1 cellular context compared by ENCODE assay signal in genomic region chr1:35557611-35558373, GRCh38.
TF ChIP-seq lines count a peak whose summit lies in the region.

TSS of gene NCDN (plus strand) at chr1:35557799. CDS start at chr1:35558191, 392 bp downstream.

TF ChIP-seq in HepG2, 621 proteins besides CTCF, POLR2A, EP300 and RAD21 (continued from another document and continues in another):
- TF ChIP-seq, protein P1, sequence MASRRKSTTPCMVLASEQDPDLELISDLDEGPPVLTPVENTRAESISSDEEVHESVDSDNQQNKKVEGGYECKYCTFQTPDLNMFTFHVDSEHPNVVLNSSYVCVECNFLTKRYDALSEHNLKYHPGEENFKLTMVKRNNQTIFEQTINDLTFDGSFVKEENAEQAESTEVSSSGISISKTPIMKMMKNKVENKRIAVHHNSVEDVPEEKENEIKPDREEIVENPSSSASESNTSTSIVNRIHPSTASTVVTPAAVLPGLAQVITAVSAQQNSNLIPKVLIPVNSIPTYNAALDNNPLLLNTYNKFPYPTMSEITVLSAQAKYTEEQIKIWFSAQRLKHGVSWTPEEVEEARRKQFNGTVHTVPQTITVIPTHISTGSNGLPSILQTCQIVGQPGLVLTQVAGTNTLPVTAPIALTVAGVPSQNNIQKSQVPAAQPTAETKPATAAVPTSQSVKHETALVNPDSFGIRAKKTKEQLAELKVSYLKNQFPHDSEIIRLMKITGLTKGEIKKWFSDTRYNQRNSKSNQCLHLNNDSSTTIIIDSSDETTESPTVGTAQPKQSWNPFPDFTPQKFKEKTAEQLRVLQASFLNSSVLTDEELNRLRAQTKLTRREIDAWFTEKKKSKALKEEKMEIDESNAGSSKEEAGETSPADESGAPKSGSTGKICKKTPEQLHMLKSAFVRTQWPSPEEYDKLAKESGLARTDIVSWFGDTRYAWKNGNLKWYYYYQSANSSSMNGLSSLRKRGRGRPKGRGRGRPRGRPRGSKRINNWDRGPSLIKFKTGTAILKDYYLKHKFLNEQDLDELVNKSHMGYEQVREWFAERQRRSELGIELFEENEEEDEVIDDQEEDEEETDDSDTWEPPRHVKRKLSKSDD (CRISPR knock-in tag; IDR thresholded peaks at IDR 0.05; ENCODE audit: low read depth), result no peak
- TF ChIP-seq ELF3 (CRISPR knock-in tag; IDR thresholded peaks at IDR 0.05), result no peak; the same call in none of the 2 replicates
- TF ChIP-seq NFE2L2 (IDR thresholded peaks at IDR 0.05; ENCODE audit: low read length), result no peak
- TF ChIP-seq, protein P2, sequence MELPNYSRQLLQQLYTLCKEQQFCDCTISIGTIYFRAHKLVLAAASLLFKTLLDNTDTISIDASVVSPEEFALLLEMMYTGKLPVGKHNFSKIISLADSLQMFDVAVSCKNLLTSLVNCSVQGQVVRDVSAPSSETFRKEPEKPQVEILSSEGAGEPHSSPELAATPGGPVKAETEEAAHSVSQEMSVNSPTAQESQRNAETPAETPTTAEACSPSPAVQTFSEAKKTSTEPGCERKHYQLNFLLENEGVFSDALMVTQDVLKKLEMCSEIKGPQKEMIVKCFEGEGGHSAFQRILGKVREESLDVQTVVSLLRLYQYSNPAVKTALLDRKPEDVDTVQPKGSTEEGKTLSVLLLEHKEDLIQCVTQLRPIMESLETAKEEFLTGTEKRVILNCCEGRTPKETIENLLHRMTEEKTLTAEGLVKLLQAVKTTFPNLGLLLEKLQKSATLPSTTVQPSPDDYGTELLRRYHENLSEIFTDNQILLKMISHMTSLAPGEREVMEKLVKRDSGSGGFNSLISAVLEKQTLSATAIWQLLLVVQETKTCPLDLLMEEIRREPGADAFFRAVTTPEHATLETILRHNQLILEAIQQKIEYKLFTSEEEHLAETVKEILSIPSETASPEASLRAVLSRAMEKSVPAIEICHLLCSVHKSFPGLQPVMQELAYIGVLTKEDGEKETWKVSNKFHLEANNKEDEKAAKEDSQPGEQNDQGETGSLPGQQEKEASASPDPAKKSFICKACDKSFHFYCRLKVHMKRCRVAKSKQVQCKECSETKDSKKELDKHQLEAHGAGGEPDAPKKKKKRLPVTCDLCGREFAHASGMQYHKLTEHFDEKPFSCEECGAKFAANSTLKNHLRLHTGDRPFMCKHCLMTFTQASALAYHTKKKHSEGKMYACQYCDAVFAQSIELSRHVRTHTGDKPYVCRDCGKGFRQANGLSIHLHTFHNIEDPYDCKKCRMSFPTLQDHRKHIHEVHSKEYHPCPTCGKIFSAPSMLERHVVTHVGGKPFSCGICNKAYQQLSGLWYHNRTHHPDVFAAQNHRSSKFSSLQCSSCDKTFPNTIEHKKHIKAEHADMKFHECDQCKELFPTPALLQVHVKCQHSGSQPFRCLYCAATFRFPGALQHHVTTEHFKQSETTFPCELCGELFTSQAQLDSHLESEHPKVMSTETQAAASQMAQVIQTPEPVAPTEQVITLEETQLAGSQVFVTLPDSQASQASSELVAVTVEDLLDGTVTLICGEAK (IDR thresholded peaks at IDR 0.05), result no peak
- TF ChIP-seq, protein P2 (CRISPR knock-in tag; IDR thresholded peaks at IDR 0.05), result no peak
- no peak for TF ChIP-seq FOXA1 (IDR thresholded peaks at IDR 0.05)
- TF ChIP-seq FOXA1 (CRISPR knock-in tag; IDR thresholded peaks at IDR 0.05), result no peak
- no peak for TF ChIP-seq HNRNPH1 (optimal IDR thresholded peaks at IDR 0.05; ENCODE audit: low read depth, low read length)
- TF ChIP-seq HDAC2 (CRISPR knock-in tag; IDR thresholded peaks at IDR 0.05), result peak; percentile 15; the same call in 1 of the 2 replicates
- TF ChIP-seq HHEX (CRISPR knock-in tag; IDR thresholded peaks at IDR 0.05), result no peak
- TF ChIP-seq ATF6 (CRISPR knock-in tag; conservative IDR thresholded peaks at IDR 0.05), result no peak
- TF ChIP-seq, protein P3, sequence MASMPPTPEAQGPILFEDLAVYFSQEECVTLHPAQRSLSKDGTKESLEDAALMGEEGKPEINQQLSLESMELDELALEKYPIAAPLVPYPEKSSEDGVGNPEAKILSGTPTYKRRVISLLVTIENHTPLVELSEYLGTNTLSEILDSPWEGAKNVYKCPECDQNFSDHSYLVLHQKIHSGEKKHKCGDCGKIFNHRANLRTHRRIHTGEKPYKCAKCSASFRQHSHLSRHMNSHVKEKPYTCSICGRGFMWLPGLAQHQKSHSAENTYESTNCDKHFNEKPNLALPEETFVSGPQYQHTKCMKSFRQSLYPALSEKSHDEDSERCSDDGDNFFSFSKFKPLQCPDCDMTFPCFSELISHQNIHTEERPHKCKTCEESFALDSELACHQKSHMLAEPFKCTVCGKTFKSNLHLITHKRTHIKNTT (CRISPR knock-in tag; IDR thresholded peaks at IDR 0.05), result no peak
- TF ChIP-seq, protein P4, sequence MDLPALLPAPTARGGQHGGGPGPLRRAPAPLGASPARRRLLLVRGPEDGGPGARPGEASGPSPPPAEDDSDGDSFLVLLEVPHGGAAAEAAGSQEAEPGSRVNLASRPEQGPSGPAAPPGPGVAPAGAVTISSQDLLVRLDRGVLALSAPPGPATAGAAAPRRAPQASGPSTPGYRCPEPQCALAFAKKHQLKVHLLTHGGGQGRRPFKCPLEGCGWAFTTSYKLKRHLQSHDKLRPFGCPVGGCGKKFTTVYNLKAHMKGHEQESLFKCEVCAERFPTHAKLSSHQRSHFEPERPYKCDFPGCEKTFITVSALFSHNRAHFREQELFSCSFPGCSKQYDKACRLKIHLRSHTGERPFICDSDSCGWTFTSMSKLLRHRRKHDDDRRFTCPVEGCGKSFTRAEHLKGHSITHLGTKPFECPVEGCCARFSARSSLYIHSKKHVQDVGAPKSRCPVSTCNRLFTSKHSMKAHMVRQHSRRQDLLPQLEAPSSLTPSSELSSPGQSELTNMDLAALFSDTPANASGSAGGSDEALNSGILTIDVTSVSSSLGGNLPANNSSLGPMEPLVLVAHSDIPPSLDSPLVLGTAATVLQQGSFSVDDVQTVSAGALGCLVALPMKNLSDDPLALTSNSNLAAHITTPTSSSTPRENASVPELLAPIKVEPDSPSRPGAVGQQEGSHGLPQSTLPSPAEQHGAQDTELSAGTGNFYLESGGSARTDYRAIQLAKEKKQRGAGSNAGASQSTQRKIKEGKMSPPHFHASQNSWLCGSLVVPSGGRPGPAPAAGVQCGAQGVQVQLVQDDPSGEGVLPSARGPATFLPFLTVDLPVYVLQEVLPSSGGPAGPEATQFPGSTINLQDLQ (CRISPR knock-in tag; IDR thresholded peaks at IDR 0.05), result no peak
- no peak for TF ChIP-seq IKZF5 (CRISPR knock-in tag; IDR thresholded peaks at IDR 0.05)
- no peak for TF ChIP-seq RFX3 (CRISPR knock-in tag; IDR thresholded peaks at IDR 0.05)
- no peak for TF ChIP-seq ZNF24 (IDR thresholded peaks at IDR 0.05)
- TF ChIP-seq ZNF552 (CRISPR knock-in tag; IDR thresholded peaks at IDR 0.05; ENCODE audit: borderline replicate concordance), result no peak
- TF ChIP-seq ZNF614 (CRISPR knock-in tag; IDR thresholded peaks at IDR 0.05; ENCODE audit: borderline replicate concordance), result no peak
- TF ChIP-seq, protein P5, sequence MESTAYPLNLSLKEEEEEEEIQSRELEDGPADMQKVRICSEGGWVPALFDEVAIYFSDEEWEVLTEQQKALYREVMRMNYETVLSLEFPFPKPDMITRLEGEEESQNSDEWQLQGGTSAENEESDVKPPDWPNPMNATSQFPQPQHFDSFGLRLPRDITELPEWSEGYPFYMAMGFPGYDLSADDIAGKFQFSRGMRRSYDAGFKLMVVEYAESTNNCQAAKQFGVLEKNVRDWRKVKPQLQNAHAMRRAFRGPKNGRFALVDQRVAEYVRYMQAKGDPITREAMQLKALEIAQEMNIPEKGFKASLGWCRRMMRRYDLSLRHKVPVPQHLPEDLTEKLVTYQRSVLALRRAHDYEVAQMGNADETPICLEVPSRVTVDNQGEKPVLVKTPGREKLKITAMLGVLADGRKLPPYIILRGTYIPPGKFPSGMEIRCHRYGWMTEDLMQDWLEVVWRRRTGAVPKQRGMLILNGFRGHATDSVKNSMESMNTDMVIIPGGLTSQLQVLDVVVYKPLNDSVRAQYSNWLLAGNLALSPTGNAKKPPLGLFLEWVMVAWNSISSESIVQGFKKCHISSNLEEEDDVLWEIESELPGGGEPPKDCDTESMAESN (CRISPR knock-in tag; conservative IDR thresholded peaks at IDR 0.05), result no peak
- TF ChIP-seq NFKBIZ (CRISPR knock-in tag; IDR thresholded peaks at IDR 0.05), result 0 out of 2 replicates have a peak, but pooled peaks have one; percentile 12
- TF ChIP-seq POGZ (CRISPR knock-in tag; IDR thresholded peaks at IDR 0.05), result no peak; the same call in 1 of the 2 replicates
- no peak for TF ChIP-seq PHF21A (CRISPR knock-in tag; IDR thresholded peaks at IDR 0.05)
- TF ChIP-seq POLR2G (IDR thresholded peaks at IDR 0.05; ENCODE audit: low read depth, low read length), result peak; percentile 82
- TF ChIP-seq NFIC (IDR thresholded peaks at IDR 0.05; ENCODE audit: low read length), result no peak
- no peak for TF ChIP-seq PLRG1 (conservative IDR thresholded peaks at IDR 0.05)
- TF ChIP-seq ZNF256 (CRISPR knock-in tag; conservative IDR thresholded peaks at IDR 0.05), result 0 out of 2 replicates have a peak, but pooled peaks have one; percentile 21
- TF ChIP-seq NR2F2 (IDR thresholded peaks at IDR 0.05; ENCODE audit: borderline replicate concordance, low read depth), result no peak
- TF ChIP-seq, protein P6, sequence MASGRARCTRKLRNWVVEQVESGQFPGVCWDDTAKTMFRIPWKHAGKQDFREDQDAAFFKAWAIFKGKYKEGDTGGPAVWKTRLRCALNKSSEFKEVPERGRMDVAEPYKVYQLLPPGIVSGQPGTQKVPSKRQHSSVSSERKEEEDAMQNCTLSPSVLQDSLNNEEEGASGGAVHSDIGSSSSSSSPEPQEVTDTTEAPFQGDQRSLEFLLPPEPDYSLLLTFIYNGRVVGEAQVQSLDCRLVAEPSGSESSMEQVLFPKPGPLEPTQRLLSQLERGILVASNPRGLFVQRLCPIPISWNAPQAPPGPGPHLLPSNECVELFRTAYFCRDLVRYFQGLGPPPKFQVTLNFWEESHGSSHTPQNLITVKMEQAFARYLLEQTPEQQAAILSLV (CRISPR knock-in tag; IDR thresholded peaks at IDR 0.05; ENCODE audit: borderline replicate concordance), result peak; percentile 51; the same call in 1 of the 2 replicates
- TF ChIP-seq HIVEP1 (CRISPR knock-in tag; IDR thresholded peaks at IDR 0.05), result peak; percentile 20; the same call in 1 of the 2 replicates
- no peak for TF ChIP-seq KLF9 (CRISPR knock-in tag; IDR thresholded peaks at IDR 0.05; ENCODE audit: low read depth)
- TF ChIP-seq STAG1 (CRISPR knock-in tag; IDR thresholded peaks at IDR 0.05), result peak; percentile 10; the same call in 1 of the 2 replicates
- TF ChIP-seq PAF1 (CRISPR knock-in tag; IDR thresholded peaks at IDR 0.05), result no peak
- no peak for TF ChIP-seq ZNF562 (CRISPR knock-in tag; IDR thresholded peaks at IDR 0.05; ENCODE audit: borderline replicate concordance)
- TF ChIP-seq CENPX (CRISPR knock-in tag; IDR thresholded peaks at IDR 0.05), result no peak
